Comparison of ENCODE assay signal across 1 cellular context in genomic region chr17:14775761-14776492, GRCh38.
TF ChIP-seq lines count a peak whose summit lies in the region.

No MANE protein-coding gene starts in this region.

TF ChIP-seq in IMR-90, 13 proteins besides CTCF, POLR2A, EP300 and RAD21 (continued from another document):
- TF ChIP-seq CEBPB (IDR thresholded peaks at IDR 0.05; ENCODE audit: low read depth, low read length), result no peak
- no peak for TF ChIP-seq USF2 (IDR thresholded peaks at IDR 0.05; ENCODE audit: low read depth, low read length)
- no peak for TF ChIP-seq SMC3 (IDR thresholded peaks at IDR 0.05; ENCODE audit: low read depth, low read length)
- no peak for TF ChIP-seq FOS (IDR thresholded peaks at IDR 0.05; ENCODE audit: low read depth, low read length)
- TF ChIP-seq NFE2L2 (IDR thresholded peaks at IDR 0.05; ENCODE audit: low read depth, low read length), result no peak
